Comparison of ENCODE assay signal across 4 cellular contexts in genomic region chr6:17320266-17320665, GRCh38. TPM values are rescaled to one million over a fixed set of nuclear protein-coding genes. Genes with fewer than 3 reads are reported as not detected.
"Had no signal": no experiment of that assay in that cellular context is flagged by ENCODE, and none has a peak within 500 bp of the region (broad histone marks: within the 10 kb centered on the region; RNA-seq: fewer than 3 reads in every experiment).

No MANE protein-coding gene starts in this region.

RNA-seq across cellular contexts. Expression of gene RBM24, which starts 39.1 kb away (rescaled TPM):
- total RNA-seq: naive thymus-derived CD4-positive, alpha-beta T cell; naive thymus-derived CD8-positive, alpha-beta T cell; natural killer cell; natural killer cell treated with Interleukin-12 subunit alpha and Interleukin-12 subunit beta and Interleukin-15 and Interleukin-18, amount 100 ng/mL, for 72 hours had no signal
- polyA plus RNA-seq: naive thymus-derived CD4-positive, alpha-beta T cell; naive thymus-derived CD8-positive, alpha-beta T cell had no signal
